ENCODE assay signal across 13 cellular contexts in genomic region chr1:243798726-243799125, GRCh38. TPM values are rescaled to one million over a fixed set of nuclear protein-coding genes. Genes with fewer than 3 reads are reported as not detected.
A peak's percentile ranks its signal among the peaks of the same experiment; 100 is the strongest.
DNase-seq lines count a peak whose midpoint lies in the region; ATAC-seq, FAIRE-seq and TF ChIP-seq lines count a peak whose summit lies in the region.
"Had no signal": no experiment of that assay in that cellular context is flagged by ENCODE, and none has a peak within 500 bp of the region (broad histone marks: within the 10 kb centered on the region; RNA-seq: fewer than 3 reads in every experiment).

No MANE protein-coding gene starts in this region.

- H3K9ac ChIP-seq in astrocyte (ENCODE audit: low read length), result peak overlapping the region; percentile 31

- H3K4me1 ChIP-seq in astrocyte (ENCODE audit: insufficient read depth, low read length), result peaks cover 10% of the 10 kb centered on the region
- H3K4me1 ChIP-seq in tibial nerve, result peaks cover 0 to 61% (median 6%) of the 10 kb centered on the region in 4 donors

- peaks cover 61% of the 10 kb centered on the region for H3K79me2 ChIP-seq in astrocyte (ENCODE audit: insufficient read depth, low read length)

- no peak for TF ChIP-seq POLR2A in tibial nerve (IDR thresholded peaks at IDR 0.05)

- peak; percentile 90 for FAIRE-seq in astrocyte (lab: Jason Lieb, UNC)

- H3K4me3 ChIP-seq in AG09309 (ENCODE audit: control insufficient read depth, low read depth, low read length) (no peak overlapping the region), astrocyte (ENCODE audit: insufficient read depth, low read depth, low read length) (no peak overlapping the region), tibial nerve (no peak overlapping the region)
- H3K4me3 ChIP-seq: sigmoid colon had no signal

- 96 to 97% methylated on average over 2 of the region's 2 CpGs for WGBS in tibial nerve, 2 donors

- H3K9me3 ChIP-seq in astrocyte (ENCODE audit: insufficient read depth, low read depth, low read length), result no peaks in the 10 kb centered on the region
- H3K9me3 ChIP-seq in tibial nerve, result no peaks in the 10 kb centered on the region
- H3K9me3 ChIP-seq: sigmoid colon had no signal

- H3K27ac Mint-ChIP-seq in HFFc6 (peak overlapping the region; percentile 84), astrocyte (ENCODE audit: unreplicated experiment) (peak overlapping the region; percentile 92)
- H3K27ac Mint-ChIP-seq: brain had no signal

- peaks cover 26% of the 10 kb centered on the region for H3K36me3 Mint-ChIP-seq in HFFc6 (ENCODE audit: low read depth)
- H3K36me3 Mint-ChIP-seq in astrocyte (ENCODE audit: low read depth, unreplicated experiment), result no peaks in the 10 kb centered on the region

- no peaks in the 10 kb centered on the region for H3K36me3 ChIP-seq in astrocyte (ENCODE audit: insufficient read depth, low read length)
- H3K36me3 ChIP-seq in tibial nerve, result peaks cover 0 to 5% (median 0%) of the 10 kb centered on the region in 3 donors
- H3K36me3 ChIP-seq: sigmoid colon had no signal

- H3K4me3 Mint-ChIP-seq in HFFc6 (peak overlapping the region; percentile 71), astrocyte (ENCODE audit: unreplicated experiment) (no peak overlapping the region)
- H3K4me3 Mint-ChIP-seq: brain, mesothelial cell of epicardium had no signal

- H3K27ac ChIP-seq in astrocyte (ENCODE audit: low read depth, low read length) (peak overlapping the region; percentile 70), tibial nerve (no peak overlapping the region)
- H3K27ac ChIP-seq: sigmoid colon had no signal

- H3K4me2 ChIP-seq in astrocyte (ENCODE audit: low read length), result peak overlapping the region; percentile 59

- peak; percentile 67 for DNase-seq in AG09309 (ENCODE audit: low read depth)
- DNase-seq in HFFc6, result peak; percentile 96
- peak; percentile 98 for DNase-seq in astrocyte (ENCODE audit: low read depth)
- peak; percentile 96 for DNase-seq in kidney tubule cell (ENCODE audit: low spot score)
- DNase-seq in UCSD-AML1 (lab: John Stamatoyannopoulos, UW; ENCODE audit: unreplicated experiment), result no peak
- no peak for DNase-seq in NCI-H345 (lab: John Stamatoyannopoulos, UW)
- no peak for DNase-seq in tibial nerve (ENCODE audit: low spot score in 2 of 2)
- DNase-seq: NCI-H2227 treated with DMSO at 0.1 percent for 48 hours; sigmoid colon; stimulated activated CD8-positive, alpha-beta memory T cell treated with anti-CD3 and anti-CD28 coated beads, Interleukin-4, amount 100 ng/mL, for 48 hours had no signal

- no peak overlapping the region for H2AFZ ChIP-seq in astrocyte (ENCODE audit: low read depth, low read length)

- ATAC-seq in GM21576 (IDR thresholded peaks at IDR 0.05; ENCODE audit: unreplicated experiment), result no peak

- peaks cover 4% of the 10 kb centered on the region; the same call in 1 of the 2 replicates for H3K9me3 Mint-ChIP-seq in HFFc6
- H3K9me3 Mint-ChIP-seq in astrocyte (ENCODE audit: unreplicated experiment), result no peaks in the 10 kb centered on the region

- TF ChIP-seq EP300 in tibial nerve (IDR thresholded peaks at IDR 0.05), result no peak

- no peak for TF ChIP-seq CTCF in AG09309 (IDR thresholded peaks at IDR 0.05; ENCODE audit: control insufficient read depth, insufficient read depth, low read depth, low read length, missing control alignments)
- no peak for TF ChIP-seq CTCF in HFFc6 (IDR thresholded peaks at IDR 0.05)
- no peak for TF ChIP-seq CTCF in astrocyte (IDR thresholded peaks at IDR 0.05; ENCODE audit: insufficient read depth, low read depth, low read length)
- no peak for TF ChIP-seq CTCF in tibial nerve (IDR thresholded peaks at IDR 0.05)

- H3K27me3 ChIP-seq in astrocyte (ENCODE audit: insufficient read depth, low read length), result no peaks in the 10 kb centered on the region
- no peaks in the 10 kb centered on the region for H3K27me3 ChIP-seq in tibial nerve
- H3K27me3 ChIP-seq: sigmoid colon had no signal

- no peaks in the 10 kb centered on the region for H4K20me1 ChIP-seq in astrocyte (ENCODE audit: insufficient read depth, low read length)

- H3K4me1 Mint-ChIP-seq in HFFc6 (ENCODE audit: low read depth) (peaks cover 56% of the 10 kb centered on the region), astrocyte (ENCODE audit: low read depth, unreplicated experiment) (peaks cover 18% of the 10 kb centered on the region)

- H3K27me3 Mint-ChIP-seq in HFFc6 (ENCODE audit: insufficient read depth) (no peaks in the 10 kb centered on the region; the same call in 1 of the 2 replicates), astrocyte (ENCODE audit: low read depth, unreplicated experiment) (no peaks in the 10 kb centered on the region)
- H3K27me3 Mint-ChIP-seq: brain had no signal

RNA-seq across cellular contexts. Expression of gene AKT3, which starts 51.3 kb away (rescaled TPM):
- total RNA-seq in HFFc6 (2021; fragmentation: NEBNext Ultra II Directional; extraction: Animal tissue kit (Norgen Biotek cat#: 25700)), result 10 to 100 TPM; 66.8 to 85.4 (median 75.1) TPM
- total RNA-seq in astrocyte (62.2 and 64.5 TPM in 2 replicates), tibial nerve (10 to 100 TPM; 58.8 to 76.0 (median 69.2) TPM)

Comparison
In these comparisons a context has a peak if more than half of its experiments do, and no peak if none do; other contexts are left out.
1. DNase-seq: peak in AG09309 (single experiment), HFFc6 (single experiment), astrocyte (single experiment) and kidney tubule cell (single experiment); none in UCSD-AML1 (single experiment), NCI-H345 (single experiment) and tibial nerve (0 of 2).